4 cellular contexts compared by ENCODE assay signal in genomic region chr5:5609935-5610334, GRCh38.
TF ChIP-seq lines count a peak whose summit lies in the region.

No MANE protein-coding gene starts in this region.

TF ChIP-seq in HepG2, 621 proteins besides CTCF, POLR2A, EP300 and RAD21:
- TF ChIP-seq ATF7-NPFF (CRISPR knock-in tag; IDR thresholded peaks at IDR 0.05; ENCODE audit: low read depth) (no peak), MAFK (conservative IDR thresholded peaks at IDR 0.05 in 1 of 2, IDR thresholded peaks at IDR 0.05 in 1 of 2; ENCODE audit: low read length in 2 of 2) (peak; percentile 49 to 76), HOXA3 (CRISPR knock-in tag; IDR thresholded peaks at IDR 0.05) (no peak), KAT7 (CRISPR knock-in tag; IDR thresholded peaks at IDR 0.05; ENCODE audit: borderline replicate concordance) (no peak), ZNF225 (CRISPR knock-in tag; IDR thresholded peaks at IDR 0.05) (no peak), PAWR (CRISPR knock-in tag; IDR thresholded peaks at IDR 0.05; ENCODE audit: borderline replicate concordance) (no peak), MAFF (IDR thresholded peaks at IDR 0.05; ENCODE audit: low read depth, low read length) (peak; percentile 69), SP4 (CRISPR knock-in tag; IDR thresholded peaks at IDR 0.05) (no peak), GMEB2 (CRISPR knock-in tag; IDR thresholded peaks at IDR 0.05; ENCODE audit: low read depth) (no peak), JDP2 (CRISPR knock-in tag; IDR thresholded peaks at IDR 0.05; ENCODE audit: borderline replicate concordance) (no peak), FOXO1 (CRISPR knock-in tag; IDR thresholded peaks at IDR 0.05) (no peak)
- TF ChIP-seq, protein P1, sequence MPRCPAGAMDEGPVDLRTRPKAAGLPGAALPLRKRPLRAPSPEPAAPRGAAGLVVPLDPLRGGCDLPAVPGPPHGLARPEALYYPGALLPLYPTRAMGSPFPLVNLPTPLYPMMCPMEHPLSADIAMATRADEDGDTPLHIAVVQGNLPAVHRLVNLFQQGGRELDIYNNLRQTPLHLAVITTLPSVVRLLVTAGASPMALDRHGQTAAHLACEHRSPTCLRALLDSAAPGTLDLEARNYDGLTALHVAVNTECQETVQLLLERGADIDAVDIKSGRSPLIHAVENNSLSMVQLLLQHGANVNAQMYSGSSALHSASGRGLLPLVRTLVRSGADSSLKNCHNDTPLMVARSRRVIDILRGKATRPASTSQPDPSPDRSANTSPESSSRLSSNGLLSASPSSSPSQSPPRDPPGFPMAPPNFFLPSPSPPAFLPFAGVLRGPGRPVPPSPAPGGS (CRISPR knock-in tag; IDR thresholded peaks at IDR 0.05) = no peak
TF ChIP-seq in HepG2: peak in this region for 2.

TF ChIP-seq in A549, 52 proteins besides CTCF, POLR2A, EP300 and RAD21:
- TF ChIP-seq POLR2AphosphoS2 (conservative IDR thresholded peaks at IDR 0.05; ENCODE audit: low read length) (no peak), GATA3 (IDR thresholded peaks at IDR 0.05; ENCODE audit: borderline replicate concordance) (no peak), ZNF302 (CRISPR knock-in tag; IDR thresholded peaks at IDR 0.05) (no peak), PHF8 (IDR thresholded peaks at IDR 0.05; ENCODE audit: borderline replicate concordance, low read depth) (no peak), MAFK (IDR thresholded peaks at IDR 0.05; ENCODE audit: partially characterized antibody) (peak; percentile 56), JUNB (IDR thresholded peaks at IDR 0.05) (no peak), RARB (CRISPR knock-in tag; IDR thresholded peaks at IDR 0.05) (no peak)
- TF ChIP-seq, protein P2, sequence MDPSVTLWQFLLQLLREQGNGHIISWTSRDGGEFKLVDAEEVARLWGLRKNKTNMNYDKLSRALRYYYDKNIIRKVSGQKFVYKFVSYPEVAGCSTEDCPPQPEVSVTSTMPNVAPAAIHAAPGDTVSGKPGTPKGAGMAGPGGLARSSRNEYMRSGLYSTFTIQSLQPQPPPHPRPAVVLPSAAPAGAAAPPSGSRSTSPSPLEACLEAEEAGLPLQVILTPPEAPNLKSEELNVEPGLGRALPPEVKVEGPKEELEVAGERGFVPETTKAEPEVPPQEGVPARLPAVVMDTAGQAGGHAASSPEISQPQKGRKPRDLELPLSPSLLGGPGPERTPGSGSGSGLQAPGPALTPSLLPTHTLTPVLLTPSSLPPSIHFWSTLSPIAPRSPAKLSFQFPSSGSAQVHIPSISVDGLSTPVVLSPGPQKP (IDR thresholded peaks at IDR 0.05; ENCODE audit: low read depth, low read length) = no peak

TF ChIP-seq in IMR-90, 13 proteins besides CTCF, POLR2A, EP300 and RAD21:
- TF ChIP-seq BHLHE40 (IDR thresholded peaks at IDR 0.05; ENCODE audit: low read depth, low read length) (no peak), MAFK (IDR thresholded peaks at IDR 0.05; ENCODE audit: low read depth, low read length) (peak; percentile 27; the same call in 1 of the 2 replicates)

TF ChIP-seq in K562, 482 proteins besides CTCF, POLR2A, EP300 and RAD21:
- TF ChIP-seq MAFG (tag; conservative IDR thresholded peaks at IDR 0.05) (peak; percentile 39; the same call in 1 of the 2 replicates), MAFK (IDR thresholded peaks at IDR 0.05; ENCODE audit: low read length) (0 out of 2 replicates have a peak, but pooled peaks have one; percentile 7), MAFF (IDR thresholded peaks at IDR 0.05; ENCODE audit: low read length) (peak; percentile 34), ELK3 (CRISPR knock-in tag; IDR thresholded peaks at IDR 0.05) (no peak), C11orf30 (IDR thresholded peaks at IDR 0.05; ENCODE audit: low read depth) (peak; percentile 46; the same call in 1 of the 2 replicates), ZNF316 (IDR thresholded peaks at IDR 0.05) (peak; percentile 27; the same call in 1 of the 2 replicates)
- TF ChIP-seq, protein P3, sequence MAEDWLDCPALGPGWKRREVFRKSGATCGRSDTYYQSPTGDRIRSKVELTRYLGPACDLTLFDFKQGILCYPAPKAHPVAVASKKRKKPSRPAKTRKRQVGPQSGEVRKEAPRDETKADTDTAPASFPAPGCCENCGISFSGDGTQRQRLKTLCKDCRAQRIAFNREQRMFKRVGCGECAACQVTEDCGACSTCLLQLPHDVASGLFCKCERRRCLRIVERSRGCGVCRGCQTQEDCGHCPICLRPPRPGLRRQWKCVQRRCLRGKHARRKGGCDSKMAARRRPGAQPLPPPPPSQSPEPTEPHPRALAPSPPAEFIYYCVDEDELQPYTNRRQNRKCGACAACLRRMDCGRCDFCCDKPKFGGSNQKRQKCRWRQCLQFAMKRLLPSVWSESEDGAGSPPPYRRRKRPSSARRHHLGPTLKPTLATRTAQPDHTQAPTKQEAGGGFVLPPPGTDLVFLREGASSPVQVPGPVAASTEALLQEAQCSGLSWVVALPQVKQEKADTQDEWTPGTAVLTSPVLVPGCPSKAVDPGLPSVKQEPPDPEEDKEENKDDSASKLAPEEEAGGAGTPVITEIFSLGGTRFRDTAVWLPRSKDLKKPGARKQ (CRISPR knock-in tag; IDR thresholded peaks at IDR 0.05) = no peak
